ENCODE assay signal across 12 cellular contexts in the genomic region with DNA sequence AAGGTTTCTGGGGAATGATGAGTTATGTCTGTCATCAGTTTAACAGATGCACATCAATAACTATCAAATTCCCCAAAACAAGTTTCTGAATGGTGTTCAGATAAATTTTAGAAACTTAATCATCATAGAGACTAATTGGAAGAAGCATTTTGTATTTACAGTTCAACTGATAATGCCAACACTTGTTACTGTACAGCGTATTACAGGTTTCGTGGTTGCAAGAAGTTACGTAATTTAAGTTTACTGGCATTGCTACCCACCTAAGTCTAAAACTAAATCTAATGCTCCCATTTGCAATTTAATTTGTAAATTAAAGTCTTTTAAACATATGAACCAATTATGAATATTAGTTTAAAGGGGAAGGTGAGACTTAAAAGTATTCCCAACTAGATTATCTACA. TPM values are rescaled to one million over a fixed set of nuclear protein-coding genes. Genes with fewer than 3 reads are reported as not detected.
DNase-seq lines count a peak whose midpoint lies in the region; ATAC-seq and TF ChIP-seq lines count a peak whose summit lies in the region.
"Had no signal": no experiment of that assay in that cellular context is flagged by ENCODE, and none has a peak within 500 bp of the region (broad histone marks: within the 10 kb centered on the region; RNA-seq: fewer than 3 reads in every experiment).

No MANE protein-coding gene starts in this region.

- H3K27ac ChIP-seq in CD4-positive, alpha-beta T cell (ENCODE audit: low read depth, low read length), result no peak overlapping the region
- H3K27ac ChIP-seq in muscle layer of colon (ENCODE audit: low read depth, low read length), result no peak overlapping the region

- peak overlapping the region; percentile 47 for H3K4me3 Mint-ChIP-seq in CD4-positive, alpha-beta T cell
- H3K4me3 Mint-ChIP-seq in activated CD8-positive, alpha-beta T cell treated with anti-CD3 and anti-CD28 coated beads, Interleukin-2, amount 10 ng/mL, durations not matched to agents 7 days and 5 days, result peak overlapping the region; percentile 99

- TF ChIP-seq CTCF in CD4-positive, alpha-beta T cell (IDR thresholded peaks at IDR 0.05), result no peak
- TF ChIP-seq CTCF in HFF-Myc (IDR thresholded peaks at IDR 0.05; ENCODE audit: low read depth, low read length, missing control alignments), result no peak

- POLR2A ChIA-PET in CD4-positive, alpha-beta T cell (lab: Charles Lee), result interaction anchor here (1.1 kb wide), 1 partner anchor 16 kb away, joined by 5 read pairs; a partner anchor contains a TSS
- POLR2A ChIA-PET in activated CD8-positive, alpha-beta T cell treated with anti-CD3 and anti-CD28 coated beads, Interleukin-2, amount 10 ng/mL, durations not matched to agents 7 days and 5 days (lab: Charles Lee), result no interaction called here

- no peaks in the 10 kb centered on the region for H3K9me3 Mint-ChIP-seq in CD4-positive, alpha-beta T cell
- no peaks in the 10 kb centered on the region for H3K9me3 Mint-ChIP-seq in activated CD8-positive, alpha-beta T cell treated with anti-CD3 and anti-CD28 coated beads, Interleukin-2, amount 10 ng/mL, durations not matched to agents 7 days and 5 days (ENCODE audit: insufficient read depth)

- peaks cover 79% of the 10 kb centered on the region for H3K36me3 Mint-ChIP-seq in CD4-positive, alpha-beta T cell (ENCODE audit: low read depth)
- peaks cover 76% of the 10 kb centered on the region for H3K36me3 Mint-ChIP-seq in activated CD8-positive, alpha-beta T cell treated with anti-CD3 and anti-CD28 coated beads, Interleukin-2, amount 10 ng/mL, durations not matched to agents 7 days and 5 days (ENCODE audit: low read depth)

- no peaks in the 10 kb centered on the region for H3K27me3 ChIP-seq in CD4-positive, alpha-beta T cell (ENCODE audit: control insufficient read depth, insufficient read depth, low read length)
- no peaks in the 10 kb centered on the region for H3K27me3 ChIP-seq in muscle layer of colon (ENCODE audit: control insufficient read depth in 1 of 2, insufficient read depth in 2 of 2, low read length in 2 of 2)

- peaks cover 38% of the 10 kb centered on the region for H3K4me1 ChIP-seq in muscle layer of colon (ENCODE audit: insufficient read depth, low read length)

- ATAC-seq in CD4-positive, alpha-beta T cell (ENCODE audit: poor library complexity), result no peak
- no peak for ATAC-seq in activated CD8-positive, alpha-beta T cell treated with anti-CD3 and anti-CD28 coated beads, Interleukin-2, amount 10 ng/mL, durations not matched to agents 7 days and 5 days
- no peak for ATAC-seq in GM18907 (IDR thresholded peaks at IDR 0.05; ENCODE audit: unreplicated experiment)
- ATAC-seq in GM18520 (IDR thresholded peaks at IDR 0.05; ENCODE audit: unreplicated experiment), result no peak
- ATAC-seq: left colon had no signal

- H3K36me3 ChIP-seq in muscle layer of colon (ENCODE audit: insufficient read depth, low read length), result peaks cover 45% of the 10 kb centered on the region

- DNase-seq in CD4-positive, alpha-beta T cell, result no peak
- DNase-seq in HFF-Myc (ENCODE audit: extremely low read depth, low read depth) (no peak), DMS53 treated with DMSO at 0.1 percent for 48 hours (lab: John Stamatoyannopoulos, UW; ENCODE audit: unreplicated experiment) (no peak), DMS153 treated with DMSO at 0.1 percent for 48 hours (lab: John Stamatoyannopoulos, UW; ENCODE audit: unreplicated experiment) (no peak)
- DNase-seq in activated CD8-positive, alpha-beta T cell treated with anti-CD3 and anti-CD28 coated beads, Interleukin-2, amount 10 ng/mL, durations not matched to agents 7 days and 5 days, result no peak
- DNase-seq: activated CD4-positive, alpha-beta T cell treated with anti-CD3 and anti-CD28 coated beads for 48 hours; left colon; NCI-H187; retina had no signal

- H3K27ac Mint-ChIP-seq in CD4-positive, alpha-beta T cell, result peak overlapping the region; percentile 16
- no peak overlapping the region for H3K27ac Mint-ChIP-seq in activated CD8-positive, alpha-beta T cell treated with anti-CD3 and anti-CD28 coated beads, Interleukin-2, amount 10 ng/mL, durations not matched to agents 7 days and 5 days

- H3K9ac ChIP-seq in muscle layer of colon (ENCODE audit: low read length), result peak overlapping the region; percentile 100

- intact Hi-C loops in CD4-positive, alpha-beta T cell (cut with DNase I, micrococcal nuclease), result loop anchor here (10.0 kb wide), 4 partner anchors 511 to 1701 kb away; a partner anchor contains a TSS

- peak overlapping the region; percentile 99 for H3K4me3 ChIP-seq in HFF-Myc (replicated peaks; ENCODE audit: low read depth, low read length)
- no peak overlapping the region for H3K4me3 ChIP-seq in muscle layer of colon (ENCODE audit: low read depth in 1 of 2, low read length in 2 of 2)

- no peaks in the 10 kb centered on the region for H3K9me3 ChIP-seq in CD4-positive, alpha-beta T cell (ENCODE audit: control insufficient read depth, low read length)
- no peaks in the 10 kb centered on the region for H3K9me3 ChIP-seq in muscle layer of colon (ENCODE audit: low read length)

- H3K4me1 Mint-ChIP-seq in CD4-positive, alpha-beta T cell (ENCODE audit: low read depth), result peaks cover 79% of the 10 kb centered on the region
- peaks cover 68% of the 10 kb centered on the region for H3K4me1 Mint-ChIP-seq in activated CD8-positive, alpha-beta T cell treated with anti-CD3 and anti-CD28 coated beads, Interleukin-2, amount 10 ng/mL, durations not matched to agents 7 days and 5 days (ENCODE audit: low read depth)

- no peaks in the 10 kb centered on the region for H3K27me3 Mint-ChIP-seq in CD4-positive, alpha-beta T cell
- no peaks in the 10 kb centered on the region for H3K27me3 Mint-ChIP-seq in activated CD8-positive, alpha-beta T cell treated with anti-CD3 and anti-CD28 coated beads, Interleukin-2, amount 10 ng/mL, durations not matched to agents 7 days and 5 days (ENCODE audit: low read depth)

- CTCF ChIA-PET in CD4-positive, alpha-beta T cell (lab: Charles Lee), result no interaction called here
- CTCF ChIA-PET in activated CD8-positive, alpha-beta T cell treated with anti-CD3 and anti-CD28 coated beads, Interleukin-2, amount 10 ng/mL, durations not matched to agents 7 days and 5 days (lab: Charles Lee), result interaction anchor here (3.4 kb wide), 1 partner anchor 18 kb away, joined by 12 read pairs; no protein-coding TSS in a partner anchor

RNA-seq across cellular contexts. Expression of a gene that starts 3.0 kb away (rescaled TPM):
- total RNA-seq in CD4-positive, alpha-beta T cell, result 100 to 1,000 TPM; 115 to 121 TPM
- 100 to 1,000 TPM; 382 to 383 TPM for total RNA-seq in activated CD8-positive, alpha-beta T cell treated with anti-CD3 and anti-CD28 coated beads, Interleukin-2, amount 10 ng/mL, durations not matched to agents 7 days and 5 days

RNA-seq across cellular contexts. Expression of a gene that starts 16.0 kb away (rescaled TPM):
- total RNA-seq in CD4-positive, alpha-beta T cell, result 10 to 100 TPM; 41.6 to 41.7 TPM
- total RNA-seq in activated CD8-positive, alpha-beta T cell treated with anti-CD3 and anti-CD28 coated beads, Interleukin-2, amount 10 ng/mL, durations not matched to agents 7 days and 5 days, result 10 to 100 TPM; 37.5 to 37.6 TPM

RNA-seq across cellular contexts. Expression of a gene that starts 48.8 kb away (rescaled TPM):
- total RNA-seq in CD4-positive, alpha-beta T cell, result 1 to 10 TPM in 1 of 2 experiments, under 1 TPM in 1; 0.41 to 1.0 TPM
- total RNA-seq in activated CD8-positive, alpha-beta T cell treated with anti-CD3 and anti-CD28 coated beads, Interleukin-2, amount 10 ng/mL, durations not matched to agents 7 days and 5 days, result under 1 TPM in 1 of 2 experiments, not detected in 1; 0.18 TPM
